Comparison of ENCODE assay signal across 30 cellular contexts in the genomic region with DNA sequence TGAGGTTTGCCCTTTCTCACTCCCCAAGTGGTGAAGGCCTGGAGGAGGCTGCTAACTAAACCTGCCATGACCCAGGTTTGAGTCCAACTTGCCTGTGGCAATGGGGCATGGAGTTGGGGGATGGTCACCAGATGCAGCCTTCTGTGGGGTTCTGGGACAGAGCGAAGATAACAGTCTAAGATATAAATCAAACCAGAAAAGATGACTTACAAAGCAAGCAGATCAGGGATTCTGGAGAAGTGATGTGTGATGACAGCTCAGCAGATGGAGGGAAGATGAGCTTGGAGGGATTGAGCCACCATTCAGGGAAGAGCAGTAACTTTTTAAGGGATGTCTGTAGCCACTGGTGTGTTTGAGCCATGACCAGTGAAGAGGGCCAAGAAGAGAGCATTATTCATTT.
"Had no signal": no experiment of that assay in that cellular context is flagged by ENCODE, and none has a peak within 500 bp of the region (broad histone marks: within the 10 kb centered on the region; RNA-seq: fewer than 3 reads in every experiment).

No MANE protein-coding gene starts in this region.

- H3K9me3 ChIP-seq: colonic mucosa, esophagus squamous epithelium, left lung, stomach, thyroid gland had no signal

- H3K27ac Mint-ChIP-seq: effector memory CD8-positive, alpha-beta T cell; naive thymus-derived CD4-positive, alpha-beta T cell; nephron; neural progenitor cell; progenitor cell of endocrine pancreas had no signal

- H3K27me3 Mint-ChIP-seq: effector memory CD8-positive, alpha-beta T cell had no signal

- H3K27ac ChIP-seq: colonic mucosa, esophagus squamous epithelium, heart right ventricle, left lung, neural progenitor cell, parathyroid adenoma, stomach, thyroid gland had no signal

- H3K9ac ChIP-seq: neural progenitor cell, parathyroid adenoma had no signal

- H3K4me1 Mint-ChIP-seq: naive thymus-derived CD4-positive, alpha-beta T cell; neural progenitor cell had no signal

- H3K36me3 Mint-ChIP-seq: naive thymus-derived CD4-positive, alpha-beta T cell; neural progenitor cell had no signal

- H3K36me3 ChIP-seq: colonic mucosa, esophagus squamous epithelium, heart right ventricle, left lung, neural progenitor cell, stomach, thyroid gland had no signal

- H2AFZ ChIP-seq: parathyroid adenoma had no signal

- FAIRE-seq: endometrium, islet of Langerhans had no signal

- H3K79me2 ChIP-seq: parathyroid adenoma had no signal

- DNase-seq: colonic mucosa; dermis blood vessel endothelial cell; effector memory CD8-positive, alpha-beta T cell; erythroblast; esophagus squamous epithelium; foreskin melanocyte; glutamatergic neuron; heart right ventricle; hippocampal formation; left cardiac atrium; left lung; mesendoderm; midbrain; naive thymus-derived CD4-positive, alpha-beta T cell; stimulated activated CD4-positive, alpha-beta T cell treated with anti-CD3 and anti-CD28 coated beads, Interleukin-12 subunit alpha, Interleukin-12 subunit beta, amount 100 ng/mL, for 4 hours; stimulated activated CD4-positive, alpha-beta T cell treated with anti-CD3 and anti-CD28 coated beads, Interleukin-1b, Interleukin-23, amount 100 ng/mL, for 48 hours; stimulated activated CD4-positive, alpha-beta T cell treated with anti-CD3 and anti-CD28 coated beads, Interleukin-4, amount 100 ng/mL, for 1 hour; stimulated activated CD8-positive, alpha-beta memory T cell treated with anti-CD3 and anti-CD28 coated beads, Interleukin-4, amount 100 ng/mL, for 48 hours; stimulated activated naive CD4-positive, alpha-beta T cell; stomach; thyroid gland; trophoblast cell had no signal

- H3K4me1 ChIP-seq: colonic mucosa, esophagus squamous epithelium, heart right ventricle, left lung, neural progenitor cell, parathyroid adenoma, stomach, thyroid gland had no signal

- H3K4me2 ChIP-seq: neural progenitor cell, smooth muscle cell had no signal

- H3K27me3 ChIP-seq: colonic mucosa, esophagus squamous epithelium, left lung, neural progenitor cell, stomach, thyroid gland had no signal

- H3K9me3 Mint-ChIP-seq: effector memory CD8-positive, alpha-beta T cell; nephron had no signal

- H3K4me3 Mint-ChIP-seq: effector memory CD8-positive, alpha-beta T cell; naive thymus-derived CD4-positive, alpha-beta T cell; nephron; neural progenitor cell had no signal

- H3K4me3 ChIP-seq: colonic mucosa, esophagus squamous epithelium, heart right ventricle, left lung, neural progenitor cell, smooth muscle cell, stomach, thyroid gland had no signal

- ATAC-seq: effector memory CD8-positive, alpha-beta T cell; heart right ventricle; left cardiac atrium; left lung; naive thymus-derived CD4-positive, alpha-beta T cell; sciatic nerve had no signal
